ENCODE assay signal across 8 cellular contexts in genomic region chr18:2656237-2657042, GRCh38. TPM values are rescaled to one million over a fixed set of nuclear protein-coding genes. Genes with fewer than 3 reads are reported as not detected.
DNase-seq lines count a peak whose midpoint lies in the region; ATAC-seq, FAIRE-seq and TF ChIP-seq lines count a peak whose summit lies in the region.

No MANE protein-coding gene starts in this region.

- H3K4me3 Mint-ChIP-seq in brain: peak overlapping the region; percentile 90 to 99 (median 96)

- peaks cover 34 to 47% (median 42%) of the 10 kb centered on the region in 10 experiments for H3K4me1 ChIP-seq in BLaER1 treated with 17β-estradiol and CSF1 and Interleukin-3, amounts not matched to agents 10 nM and 100 nM
- H3K4me1 ChIP-seq in small intestine (ENCODE audit: control insufficient read depth in 2 of 2, insufficient read depth in 1 of 2, low read depth in 1 of 2, low read length in 1 of 2): peaks cover 0 to 4% of the 10 kb centered on the region in 2 donors

- peaks cover under 1 to 12% (median 8%) of the 10 kb centered on the region in 5 experiments for H3K9me3 Mint-ChIP-seq in brain

- H3K27ac Mint-ChIP-seq in brain: peak overlapping the region; percentile 85 to 97 (median 95)

- FAIRE-seq in small intestine (lab: Jason Lieb, UNC): no peak

- H3K4me1 Mint-ChIP-seq in brain: peaks cover 44% of the 10 kb centered on the region

- H4K20me1 ChIP-seq in BLaER1 treated with 17β-estradiol and CSF1 and Interleukin-3, amounts not matched to agents 10 nM and 100 nM: peaks cover 27 to 57% (median 49%) of the 10 kb centered on the region in 11 experiments; a peak in 21 of 22 replicates

- DNase-seq in HPDE6-E6E7 (ENCODE audit: extremely low spot score) (peak; percentile 17), T-helper 22 cell (ENCODE audit: low read depth) (peak; percentile 43), small intestine (peak; percentile 68)

- H3K27me3 Mint-ChIP-seq in brain: peaks cover 28% of the 10 kb centered on the region

- 0 to 1% (median 0%) methylated on average over 47 to 50 of the region's 50 CpGs for WGBS in small intestine, 3 donors

- H3K4me2 ChIP-seq in BLaER1 treated with 17β-estradiol and CSF1 and Interleukin-3, amounts not matched to agents 10 nM and 100 nM: peak overlapping the region; percentile 89 to 99 (median 92)

- H3K36me3 ChIP-seq in BLaER1 treated with 17β-estradiol and CSF1 and Interleukin-3, amounts not matched to agents 10 nM and 100 nM: peaks cover 4 to 25% (median 23%) of the 10 kb centered on the region in 11 experiments; a peak in 20 of 22 replicates
- H3K36me3 ChIP-seq in small intestine (ENCODE audit: control insufficient read depth in 2 of 2, insufficient read depth in 2 of 2, low read length in 2 of 2): no peaks in the 10 kb centered on the region

- no peak for TF ChIP-seq CTCF in brain (conservative IDR thresholded peaks at IDR 0.05)

- H3K27me3 ChIP-seq in BLaER1 treated with 17β-estradiol and CSF1 and Interleukin-3, amounts not matched to agents 10 nM and 100 nM: no peaks in the 10 kb centered on the region
- no peaks in the 10 kb centered on the region for H3K27me3 ChIP-seq in small intestine (ENCODE audit: control insufficient read depth in 2 of 2, insufficient read depth in 2 of 2, low read length in 2 of 2)

- ATAC-seq in GM19452 (IDR thresholded peaks at IDR 0.05; ENCODE audit: unreplicated experiment) (peak; percentile 4), GM18519 (IDR thresholded peaks at IDR 0.05; ENCODE audit: low FRiP score, unreplicated experiment) (no peak)

- peak overlapping the region; percentile 91 to 98 (median 96) for H3K27ac ChIP-seq in BLaER1 treated with 17β-estradiol and CSF1 and Interleukin-3, amounts not matched to agents 10 nM and 100 nM
- H3K27ac ChIP-seq in small intestine (ENCODE audit: low read depth in 1 of 2, low read length in 1 of 2): peak overlapping the region; percentile 91 to 95

- peak overlapping the region; percentile 78 to 99 (median 94) for H3K4me3 ChIP-seq in BLaER1 treated with 17β-estradiol and CSF1 and Interleukin-3, amounts not matched to agents 10 nM and 100 nM
- H3K4me3 ChIP-seq in iPS-18c (ENCODE audit: insufficient read depth, low read depth, low read length): peak overlapping the region; percentile 94
- peak overlapping the region; percentile 83 to 100 for H3K4me3 ChIP-seq in small intestine (ENCODE audit: low read depth in 1 of 2, low read length in 2 of 2)

- H3K9me3 ChIP-seq in BLaER1 treated with 17β-estradiol and CSF1 and Interleukin-3, amounts not matched to agents 10 nM and 100 nM (replicated peaks in 1 of 11): peaks cover 0 to 16% (median 13%) of the 10 kb centered on the region in 11 experiments; a peak in 16 of 22 replicates
- H3K9me3 ChIP-seq in iPS-18c (ENCODE audit: control insufficient read depth, insufficient read depth, low read length) (peaks cover 3% of the 10 kb centered on the region), small intestine (ENCODE audit: control insufficient read depth, low read depth) (no peaks in the 10 kb centered on the region)

- peak overlapping the region; percentile 93 to 99 (median 97) for H3K9ac ChIP-seq in BLaER1 treated with 17β-estradiol and CSF1 and Interleukin-3, amounts not matched to agents 10 nM and 100 nM

- peaks cover 27% of the 10 kb centered on the region for H3K36me3 Mint-ChIP-seq in brain

RNA-seq across cellular contexts. Expression of gene SMCHD1, which starts 0.9 kb away (rescaled TPM):
- polyA plus RNA-seq in brain (ENCODE audit: insufficient read depth, low read depth, low replicate concordance) (5.5 TPM), small intestine (10 to 100 TPM; 11.2 to 14.6 (median 14.1) TPM)

Comparison
In these comparisons a context has a peak if more than half of its experiments do, and no peak if none do; other contexts are left out.
1. DNase-seq: peak in every context shown above with its lines; median percentile 68 in small intestine; 43 in T-helper 22 cell; 17 in HPDE6-E6E7.